Comparison of ENCODE assay signal across 22 cellular contexts in the genomic region with DNA sequence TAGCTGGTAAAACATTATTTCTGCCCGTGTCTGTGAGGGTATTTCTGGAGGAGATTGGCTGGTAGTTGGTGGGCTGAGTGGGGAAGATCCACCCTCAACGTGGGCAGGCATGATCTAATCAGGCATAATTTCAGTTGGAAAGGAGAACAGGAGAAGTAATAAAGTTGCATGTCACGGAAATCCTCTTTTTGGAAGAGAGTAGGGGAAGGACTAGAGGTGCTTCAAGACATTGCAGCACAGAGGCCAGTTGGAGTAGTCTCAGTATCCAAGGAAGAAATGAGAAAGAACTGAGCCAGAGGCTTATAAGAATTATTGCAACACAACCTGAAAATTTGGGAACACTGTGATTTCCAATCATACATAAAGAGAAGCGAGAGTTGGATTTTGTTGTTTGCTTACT.
DNase-seq lines count a peak whose midpoint lies in the region; ATAC-seq and TF ChIP-seq lines count a peak whose summit lies in the region.
"Had no signal": no experiment of that assay in that cellular context is flagged by ENCODE, and none has a peak within 500 bp of the region (broad histone marks: within the 10 kb centered on the region; RNA-seq: fewer than 3 reads in every experiment).

No MANE protein-coding gene starts in this region.

- no peak overlapping the region for H3K27ac Mint-ChIP-seq in WTC11
- H3K27ac Mint-ChIP-seq in naive thymus-derived CD4-positive, alpha-beta T cell: no peak overlapping the region
- H3K27ac Mint-ChIP-seq: CD14-positive monocyte; CD4-positive, alpha-beta memory T cell; CD4-positive, CD25-positive, alpha-beta regulatory T cell; CD8-positive, alpha-beta memory T cell had no signal

- no peak overlapping the region for H3K27ac ChIP-seq in mesendoderm (ENCODE audit: low read depth, low read length)
- no peak overlapping the region for H3K27ac ChIP-seq in naive thymus-derived CD4-positive, alpha-beta T cell (ENCODE audit: low read depth, low read length)
- H3K27ac ChIP-seq: BLaER1 had no signal

- no peaks in the 10 kb centered on the region for H3K27me3 ChIP-seq in mesendoderm (ENCODE audit: insufficient read depth, low read length, poor library complexity)
- no peaks in the 10 kb centered on the region for H3K27me3 ChIP-seq in naive thymus-derived CD4-positive, alpha-beta T cell (ENCODE audit: control insufficient read depth in 2 of 2, insufficient read depth in 2 of 2, low read length in 2 of 2)
- H3K27me3 ChIP-seq: BE2C, BLaER1 had no signal

- no peak overlapping the region for H3K4me3 Mint-ChIP-seq in WTC11
- no peak overlapping the region for H3K4me3 Mint-ChIP-seq in naive thymus-derived CD4-positive, alpha-beta T cell
- H3K4me3 Mint-ChIP-seq: CD14-positive monocyte; CD4-positive, alpha-beta memory T cell; CD4-positive, CD25-positive, alpha-beta regulatory T cell; CD8-positive, alpha-beta memory T cell had no signal

- no peaks in the 10 kb centered on the region for H3K36me3 ChIP-seq in mesendoderm (ENCODE audit: control insufficient read depth, insufficient read depth, low read length)
- H3K36me3 ChIP-seq in naive thymus-derived CD4-positive, alpha-beta T cell (ENCODE audit: control insufficient read depth in 2 of 3, insufficient read depth in 3 of 3, low read length in 3 of 3): no peaks in the 10 kb centered on the region
- H3K36me3 ChIP-seq: BE2C, BLaER1 had no signal

- H3K9me3 Mint-ChIP-seq in WTC11: no peaks in the 10 kb centered on the region
- no peaks in the 10 kb centered on the region for H3K9me3 Mint-ChIP-seq in naive thymus-derived CD4-positive, alpha-beta T cell
- H3K9me3 Mint-ChIP-seq: CD4-positive, alpha-beta memory T cell; CD4-positive, CD25-positive, alpha-beta regulatory T cell; CD8-positive, alpha-beta memory T cell had no signal

- no peak overlapping the region for H3K23ac ChIP-seq in mesendoderm (ENCODE audit: low read length)

- no CpG with 5 or more reads among the region's 4 CpGs for WGBS in mesendoderm (ENCODE audit: extremely low coverage, insufficient coverage, low lambda C conversion rate)

- no peak overlapping the region for H3K56ac ChIP-seq in mesendoderm (ENCODE audit: low read length)

- H3K36me3 Mint-ChIP-seq in WTC11: no peaks in the 10 kb centered on the region
- no peaks in the 10 kb centered on the region for H3K36me3 Mint-ChIP-seq in naive thymus-derived CD4-positive, alpha-beta T cell
- H3K36me3 Mint-ChIP-seq: CD14-positive monocyte; CD4-positive, alpha-beta memory T cell; CD4-positive, CD25-positive, alpha-beta regulatory T cell; CD8-positive, alpha-beta memory T cell had no signal

- intact Hi-C loops in naive thymus-derived CD4-positive, alpha-beta T cell (cut with micrococcal nuclease): no loop called here
- intact Hi-C loops in posterior cingulate gyrus (cut with DNase I): no loop called here

- H3K79me1 ChIP-seq in mesendoderm (ENCODE audit: low read length): no peaks in the 10 kb centered on the region

- H2BK5ac ChIP-seq in mesendoderm (ENCODE audit: low read length): no peak overlapping the region

- no peak overlapping the region for H3K4me2 ChIP-seq in mesendoderm (ENCODE audit: low read length)
- H3K4me2 ChIP-seq: BLaER1 had no signal

- H4K5ac ChIP-seq in mesendoderm (ENCODE audit: low read length): no peak overlapping the region

- no peaks in the 10 kb centered on the region for H3K79me2 ChIP-seq in mesendoderm (ENCODE audit: control insufficient read depth, insufficient read depth, low read length)

- no peaks in the 10 kb centered on the region for H3K4me1 Mint-ChIP-seq in WTC11
- H3K4me1 Mint-ChIP-seq in naive thymus-derived CD4-positive, alpha-beta T cell: no peaks in the 10 kb centered on the region
- H3K4me1 Mint-ChIP-seq: CD14-positive monocyte; CD4-positive, alpha-beta memory T cell; CD4-positive, CD25-positive, alpha-beta regulatory T cell; CD8-positive, alpha-beta memory T cell had no signal

- DNase-seq in NCI-H69 (lab: John Stamatoyannopoulos, UW): peak; percentile 37
- DNase-seq in WTC11 (ENCODE audit: low spot score): no peak
- peak; percentile 15 for DNase-seq in mesendoderm
- DNase-seq in DMS153 treated with DMSO at 0.1 percent for 48 hours (lab: John Stamatoyannopoulos, UW; ENCODE audit: unreplicated experiment): no peak
- no peak for DNase-seq in G401 (ENCODE audit: low spot score)
- DNase-seq in naive thymus-derived CD4-positive, alpha-beta T cell: no peak
- no peak for DNase-seq in posterior cingulate gyrus
- DNase-seq: 8988T; ACHN; BE2C; C1 segment of cervical spinal cord; CD4-positive, alpha-beta memory T cell; CD4-positive, CD25-positive, alpha-beta regulatory T cell; CD8-positive, alpha-beta memory T cell; COR-L47; DMS 273 treated with DMSO at 0.1 percent for 48 hours; DMS153; DMS79 treated with DMSO at 0.1 percent for 48 hours; GDM1 had no signal

- H3K27me3 Mint-ChIP-seq in WTC11 (ENCODE audit: low read depth): no peaks in the 10 kb centered on the region
- peaks cover 0 to 4% (median 0%) of the 10 kb centered on the region in 5 donors for H3K27me3 Mint-ChIP-seq in naive thymus-derived CD4-positive, alpha-beta T cell
- H3K27me3 Mint-ChIP-seq: CD4-positive, alpha-beta memory T cell; CD4-positive, CD25-positive, alpha-beta regulatory T cell had no signal

- no peak overlapping the region for H2BK15ac ChIP-seq in mesendoderm (replicated peaks; ENCODE audit: low read depth)

- in situ Hi-C loops in G401 (cut with HindIII; ENCODE audit: low sequenced_read_pairs): no loop called here

- no peak overlapping the region for H3K18ac ChIP-seq in mesendoderm (ENCODE audit: low read length)

- CTCF ChIA-PET in WTC11 (lab: Charles Lee): no interaction called here
- CTCF ChIA-PET in naive thymus-derived CD4-positive, alpha-beta T cell (lab: Charles Lee): no interaction called here

- POLR2A ChIA-PET in WTC11 (lab: Charles Lee): no interaction called here
- POLR2A ChIA-PET in naive thymus-derived CD4-positive, alpha-beta T cell (lab: Charles Lee): no interaction called here

- no peaks in the 10 kb centered on the region for H3K4me1 ChIP-seq in mesendoderm (ENCODE audit: control insufficient read depth, low read depth, low read length)
- H3K4me1 ChIP-seq in naive thymus-derived CD4-positive, alpha-beta T cell (ENCODE audit: control insufficient read depth in 2 of 2, insufficient read depth in 2 of 2, low read length in 2 of 2): no peaks in the 10 kb centered on the region
- H3K4me1 ChIP-seq: BE2C, BLaER1 had no signal

- H2BK120ac ChIP-seq in mesendoderm (ENCODE audit: low read depth, low read length): no peak overlapping the region

- ATAC-seq in WTC11: peak; percentile 73
- ATAC-seq in naive thymus-derived CD4-positive, alpha-beta T cell: no peak
- ATAC-seq: GM12878 had no signal

- H3K9me3 ChIP-seq in naive thymus-derived CD4-positive, alpha-beta T cell (ENCODE audit: control insufficient read depth in 2 of 3, low read length in 3 of 3): no peaks in the 10 kb centered on the region
- H3K9me3 ChIP-seq: BE2C, BLaER1 had no signal

- H2AK5ac ChIP-seq in mesendoderm (ENCODE audit: low read length): no peak overlapping the region

- no peak overlapping the region for H4K8ac ChIP-seq in mesendoderm (ENCODE audit: low read depth, low read length)

- no peak overlapping the region for H3K4me3 ChIP-seq in mesendoderm (ENCODE audit: low read length)
- H3K4me3 ChIP-seq in naive thymus-derived CD4-positive, alpha-beta T cell (ENCODE audit: low read length): no peak overlapping the region
- H3K4me3 ChIP-seq: BLaER1, GM12878 had no signal

- no peak for TF ChIP-seq CTCF in WTC11 (IDR thresholded peaks at IDR 0.05)

- no peak overlapping the region for H3K4ac ChIP-seq in mesendoderm (ENCODE audit: low read depth, low read length)

- H3K9ac ChIP-seq in mesendoderm (ENCODE audit: low read length): no peak overlapping the region
- H3K9ac ChIP-seq: BLaER1 had no signal

TF ChIP-seq in WTC11, 78 proteins besides CTCF, POLR2A, EP300 and RAD21 (continues in another document):
- no peak for TF ChIP-seq GABPB1 (CRISPR knock-in tag; IDR thresholded peaks at IDR 0.05)
- TF ChIP-seq, protein P1, sequence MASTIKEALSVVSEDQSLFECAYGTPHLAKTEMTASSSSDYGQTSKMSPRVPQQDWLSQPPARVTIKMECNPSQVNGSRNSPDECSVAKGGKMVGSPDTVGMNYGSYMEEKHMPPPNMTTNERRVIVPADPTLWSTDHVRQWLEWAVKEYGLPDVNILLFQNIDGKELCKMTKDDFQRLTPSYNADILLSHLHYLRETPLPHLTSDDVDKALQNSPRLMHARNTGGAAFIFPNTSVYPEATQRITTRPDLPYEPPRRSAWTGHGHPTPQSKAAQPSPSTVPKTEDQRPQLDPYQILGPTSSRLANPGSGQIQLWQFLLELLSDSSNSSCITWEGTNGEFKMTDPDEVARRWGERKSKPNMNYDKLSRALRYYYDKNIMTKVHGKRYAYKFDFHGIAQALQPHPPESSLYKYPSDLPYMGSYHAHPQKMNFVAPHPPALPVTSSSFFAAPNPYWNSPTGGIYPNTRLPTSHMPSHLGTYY (CRISPR knock-in tag; IDR thresholded peaks at IDR 0.05): no peak
- TF ChIP-seq, protein P2, sequence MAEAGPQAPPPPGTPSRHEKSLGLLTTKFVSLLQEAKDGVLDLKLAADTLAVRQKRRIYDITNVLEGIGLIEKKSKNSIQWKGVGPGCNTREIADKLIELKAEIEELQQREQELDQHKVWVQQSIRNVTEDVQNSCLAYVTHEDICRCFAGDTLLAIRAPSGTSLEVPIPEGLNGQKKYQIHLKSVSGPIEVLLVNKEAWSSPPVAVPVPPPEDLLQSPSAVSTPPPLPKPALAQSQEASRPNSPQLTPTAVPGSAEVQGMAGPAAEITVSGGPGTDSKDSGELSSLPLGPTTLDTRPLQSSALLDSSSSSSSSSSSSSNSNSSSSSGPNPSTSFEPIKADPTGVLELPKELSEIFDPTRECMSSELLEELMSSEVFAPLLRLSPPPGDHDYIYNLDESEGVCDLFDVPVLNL (CRISPR knock-in tag; IDR thresholded peaks at IDR 0.05; ENCODE audit: borderline replicate concordance, low read depth): no peak
- TF ChIP-seq NFYB (CRISPR knock-in tag; conservative IDR thresholded peaks at IDR 0.05; ENCODE audit: low read depth): no peak

Comparison
In these comparisons a context has a peak if more than half of its experiments do, and no peak if none do; other contexts are left out.
1. DNase-seq: peak in NCI-H69 (single experiment) and mesendoderm (single experiment); none in WTC11 (single experiment), DMS153 treated with DMSO at 0.1 percent for 48 hours (single experiment), G401 (single experiment), naive thymus-derived CD4-positive, alpha-beta T cell (0 of 9) and posterior cingulate gyrus (0 of 10).